Comparison of ENCODE assay signal across 26 cellular contexts in genomic region chr4:112057479-112057878, GRCh38.
"Had no signal": no experiment of that assay in that cellular context is flagged by ENCODE, and none has a peak within 500 bp of the region (broad histone marks: within the 10 kb centered on the region; RNA-seq: fewer than 3 reads in every experiment).

No MANE protein-coding gene starts in this region.

- DNase-seq: activated CD4-positive, alpha-beta T cell treated with anti-CD3 and anti-CD28 coated beads for 48 hours; activated CD4-positive, alpha-beta T cell treated with anti-CD3 and anti-CD28 coated beads, Interleukin-2, amount 50 U/mL, for 48 hours; activated CD8-positive, alpha-beta memory T cell treated with anti-CD3 and anti-CD28 coated beads, Interleukin-2, amount 50 U/mL, for 4 hours; activated effector memory CD4-positive, alpha-beta T cell treated with anti-CD3 and anti-CD28 coated beads, Interleukin-2, amount 50 U/mL, for 16 hours; activated naive CD4-positive, alpha-beta T cell treated with anti-CD3 and anti-CD28 coated beads for 36 hours; activated naive CD8-positive, alpha-beta T cell treated with anti-CD3 and anti-CD28 coated beads for 36 hours; activated T-cell treated with anti-CD3 and anti-CD28 coated beads, Interleukin-2, amount 50 U/mL, for 1 hour; adrenal gland; aorta; body of pancreas; cerebellar nuclear complex; colonic mucosa; effector memory CD4-positive, alpha-beta T cell; gastrocnemius medialis; glutamatergic neuron; immature natural killer cell; natural killer cell; stimulated activated CD4-positive, alpha-beta T cell treated with anti-CD3 and anti-CD28 coated beads, Interleukin-15, amount 100 ng/mL, for 24 hours; stimulated activated naive CD4-positive, alpha-beta T cell; T-helper 9 cell; tibial artery had no signal

- H3K79me2 ChIP-seq: hepatocyte had no signal

- H3K27me3 ChIP-seq: adrenal gland, body of pancreas, cardiac muscle cell, colonic mucosa, gastrocnemius medialis, hepatocyte, right atrium auricular region, suprapubic skin, tibial artery had no signal

- H3K36me3 ChIP-seq: adrenal gland, cardiac muscle cell, colonic mucosa, gastrocnemius medialis, right atrium auricular region, suprapubic skin, tibial artery had no signal

- H3K9me3 ChIP-seq: adrenal gland, body of pancreas, colonic mucosa, gastrocnemius medialis, right atrium auricular region, suprapubic skin, tibial artery had no signal

- H2AFZ ChIP-seq: hepatocyte had no signal

- H3K4me1 ChIP-seq: adrenal gland, body of pancreas, colonic mucosa, gastrocnemius medialis, right atrium auricular region, suprapubic skin, tibial artery had no signal

- H3K4me3 ChIP-seq: adrenal gland, body of pancreas, cardiac muscle cell, colonic mucosa, gastrocnemius medialis, hepatocyte, right atrium auricular region, suprapubic skin, tibial artery had no signal

- H3K27ac ChIP-seq: adrenal gland, body of pancreas, cardiac muscle cell, colonic mucosa, gastrocnemius medialis, hepatocyte, right atrium auricular region, suprapubic skin, tibial artery, VCaP had no signal

- H3K4me2 ChIP-seq: hepatocyte had no signal
